25 cellular contexts compared by ENCODE assay signal in genomic region chr3:105763674-105764036, GRCh38.
DNase-seq lines count a peak whose midpoint lies in the region; ATAC-seq and TF ChIP-seq lines count a peak whose summit lies in the region.
"Had no signal": no experiment of that assay in that cellular context is flagged by ENCODE, and none has a peak within 500 bp of the region (broad histone marks: within the 10 kb centered on the region; RNA-seq: fewer than 3 reads in every experiment).

No MANE protein-coding gene starts in this region.

- H3K4me1 Mint-ChIP-seq in activated CD4-positive, alpha-beta T cell treated with anti-CD3 and anti-CD28 coated beads, Interleukin-2, amount 10 ng/mL, durations not matched to agents 24 days and 14 days, result peaks cover 59% of the 10 kb centered on the region
- peaks cover 74% of the 10 kb centered on the region for H3K4me1 Mint-ChIP-seq in CD4-positive, alpha-beta T cell (ENCODE audit: low read depth)
- H3K4me1 Mint-ChIP-seq in activated T-helper 1 cell treated with anti-CD3 and anti-CD28 coated beads, Interleukin-12 subunit alpha, Interleukin-12 subunit beta, Interleukin-2, Interleukin-4 antibody, amounts not matched to agents 30 ng/mL and 10 ng/mL and 1 ng/mL, durations not matched to agents 14 hours and 24 hours and 36 hours (ENCODE audit: low read depth), result peaks cover 81% of the 10 kb centered on the region
- peaks cover 43 to 89% (median 75%) of the 10 kb centered on the region in 7 donors for H3K4me1 Mint-ChIP-seq in naive thymus-derived CD4-positive, alpha-beta T cell

- H3K27me3 Mint-ChIP-seq in activated CD4-positive, alpha-beta T cell treated with anti-CD3 and anti-CD28 coated beads, Interleukin-2, amount 10 ng/mL, durations not matched to agents 24 days and 14 days, result no peaks in the 10 kb centered on the region
- H3K27me3 Mint-ChIP-seq in CD4-positive, alpha-beta T cell, result no peaks in the 10 kb centered on the region
- H3K27me3 Mint-ChIP-seq in activated T-helper 1 cell treated with anti-CD3 and anti-CD28 coated beads, Interleukin-12 subunit alpha, Interleukin-12 subunit beta, Interleukin-2, Interleukin-4 antibody, amounts not matched to agents 30 ng/mL and 10 ng/mL and 1 ng/mL, durations not matched to agents 14 hours and 24 hours and 36 hours (ENCODE audit: insufficient read depth), result no peaks in the 10 kb centered on the region
- no peaks in the 10 kb centered on the region for H3K27me3 Mint-ChIP-seq in naive thymus-derived CD4-positive, alpha-beta T cell
- H3K27me3 Mint-ChIP-seq: activated CD8-positive, alpha-beta memory T cell treated with anti-CD3 and anti-CD28 coated beads, Interleukin-2, amount 10 ng/mL, durations not matched to agents 7 days and 5 days; naive B cell had no signal

- no peak overlapping the region for H3K27ac ChIP-seq in CD4-positive, alpha-beta T cell (ENCODE audit: low read depth, low read length)
- H3K27ac ChIP-seq in naive thymus-derived CD4-positive, alpha-beta T cell (ENCODE audit: low read depth, low read length), result no peak overlapping the region
- H3K27ac ChIP-seq in right cardiac atrium (ENCODE audit: low read length), result no peak overlapping the region
- H3K27ac ChIP-seq: A549, tibial artery had no signal

- CTCF ChIA-PET in CD4-positive, alpha-beta T cell (lab: Charles Lee), result interaction anchor here (0.9 kb wide), 1 partner anchor 84 kb away, joined by 3 read pairs; no protein-coding TSS in a partner anchor
- CTCF ChIA-PET in naive thymus-derived CD4-positive, alpha-beta T cell (lab: Charles Lee), result no interaction called here

- intact Hi-C loops in activated CD4-positive, alpha-beta T cell treated with anti-CD3 and anti-CD28 coated beads, Interleukin-2, amount 10 ng/mL, durations not matched to agents 24 days and 14 days (cut with micrococcal nuclease), result loop anchor here (1.0 kb wide), 2 partner anchors 8 to 11 kb away; no protein-coding TSS in a partner anchor
- intact Hi-C loops in CD4-positive, alpha-beta T cell (cut with DNase I, micrococcal nuclease), result loop anchor here in 1 of 2 experiments (1.0 kb wide), 1 partner anchor 10 kb away; no protein-coding TSS in a partner anchor
- intact Hi-C loops in activated T-helper 1 cell treated with anti-CD3 and anti-CD28 coated beads, Interleukin-12 subunit alpha, Interleukin-12 subunit beta, Interleukin-2, Interleukin-4 antibody, amounts not matched to agents 30 ng/mL and 10 ng/mL and 1 ng/mL, durations not matched to agents 14 hours and 24 hours and 36 hours (cut with micrococcal nuclease), result loop anchor here (1.0 kb wide), 2 partner anchors 10 to 11 kb away; no protein-coding TSS in a partner anchor
- intact Hi-C loops in naive thymus-derived CD4-positive, alpha-beta T cell (cut with micrococcal nuclease), result loop anchor here (1.0 kb wide), 1 partner anchor 10 kb away; no protein-coding TSS in a partner anchor
- intact Hi-C loops in right cardiac atrium (cut with DNase I) (no loop called here), head of caudate nucleus (cut with DNase I) (no loop called here)

- peak overlapping the region; percentile 21 for H3K4me3 Mint-ChIP-seq in activated CD4-positive, alpha-beta T cell treated with anti-CD3 and anti-CD28 coated beads, Interleukin-2, amount 10 ng/mL, durations not matched to agents 24 days and 14 days
- no peak overlapping the region for H3K4me3 Mint-ChIP-seq in CD4-positive, alpha-beta T cell
- H3K4me3 Mint-ChIP-seq in activated T-helper 1 cell treated with anti-CD3 and anti-CD28 coated beads, Interleukin-12 subunit alpha, Interleukin-12 subunit beta, Interleukin-2, Interleukin-4 antibody, amounts not matched to agents 30 ng/mL and 10 ng/mL and 1 ng/mL, durations not matched to agents 14 hours and 24 hours and 36 hours, result peak overlapping the region; percentile 47
- H3K4me3 Mint-ChIP-seq in naive thymus-derived CD4-positive, alpha-beta T cell, result peak overlapping the region in 2 of 10 donors; percentile 26 to 50
- H3K4me3 Mint-ChIP-seq: activated CD8-positive, alpha-beta memory T cell treated with anti-CD3 and anti-CD28 coated beads, Interleukin-2, amount 10 ng/mL, durations not matched to agents 7 days and 5 days; mesothelial cell of epicardium had no signal

- peaks cover 30% of the 10 kb centered on the region for H3K9me3 Mint-ChIP-seq in activated CD4-positive, alpha-beta T cell treated with anti-CD3 and anti-CD28 coated beads, Interleukin-2, amount 10 ng/mL, durations not matched to agents 24 days and 14 days
- peaks cover 8% of the 10 kb centered on the region for H3K9me3 Mint-ChIP-seq in CD4-positive, alpha-beta T cell
- peaks cover 29% of the 10 kb centered on the region for H3K9me3 Mint-ChIP-seq in activated T-helper 1 cell treated with anti-CD3 and anti-CD28 coated beads, Interleukin-12 subunit alpha, Interleukin-12 subunit beta, Interleukin-2, Interleukin-4 antibody, amounts not matched to agents 30 ng/mL and 10 ng/mL and 1 ng/mL, durations not matched to agents 14 hours and 24 hours and 36 hours
- H3K9me3 Mint-ChIP-seq in naive thymus-derived CD4-positive, alpha-beta T cell, result peaks cover 8 to 36% (median 21%) of the 10 kb centered on the region in 11 donors

- H3K36me3 ChIP-seq in naive thymus-derived CD4-positive, alpha-beta T cell (ENCODE audit: control insufficient read depth in 2 of 3, insufficient read depth in 3 of 3, low read length in 3 of 3), result peaks cover 0 to 19% (median 4%) of the 10 kb centered on the region in 3 experiments
- H3K36me3 ChIP-seq: MG63 had no signal

- peaks cover 18% of the 10 kb centered on the region for H3K9me3 ChIP-seq in CD4-positive, alpha-beta T cell (ENCODE audit: control insufficient read depth, low read length)
- H3K9me3 ChIP-seq in naive thymus-derived CD4-positive, alpha-beta T cell (ENCODE audit: control insufficient read depth in 2 of 3, low read length in 3 of 3), result peaks cover 0 to 18% (median 0%) of the 10 kb centered on the region in 3 experiments
- H3K9me3 ChIP-seq in right cardiac atrium (ENCODE audit: control insufficient read depth, low read length), result no peaks in the 10 kb centered on the region

- POLR2A ChIA-PET in CD4-positive, alpha-beta T cell (lab: Charles Lee), result interaction anchor here (0.7 to 1.0 kb wide), 2 partner anchors 10 to 74 kb away, joined by 3 to 5 read pairs; no protein-coding TSS in a partner anchor
- POLR2A ChIA-PET in naive thymus-derived CD4-positive, alpha-beta T cell (lab: Charles Lee), result no interaction called here

- peaks cover 39 to 56% of the 10 kb centered on the region in 2 donors for H3K4me1 ChIP-seq in naive thymus-derived CD4-positive, alpha-beta T cell (ENCODE audit: control insufficient read depth in 2 of 2, insufficient read depth in 2 of 2, low read length in 2 of 2)
- no peaks in the 10 kb centered on the region for H3K4me1 ChIP-seq in right cardiac atrium (ENCODE audit: control insufficient read depth, insufficient read depth, low read length)
- H3K4me1 ChIP-seq: A549, tibial artery had no signal

- no peak overlapping the region for H3K4me3 ChIP-seq in naive thymus-derived CD4-positive, alpha-beta T cell (ENCODE audit: low read length)
- H3K4me3 ChIP-seq in right cardiac atrium (ENCODE audit: low read length), result no peak overlapping the region
- H3K4me3 ChIP-seq: A549, MG63, skin epidermis, tibial artery had no signal

- H3K27me3 ChIP-seq in CD4-positive, alpha-beta T cell (ENCODE audit: control insufficient read depth, insufficient read depth, low read length), result no peaks in the 10 kb centered on the region
- no peaks in the 10 kb centered on the region for H3K27me3 ChIP-seq in naive thymus-derived CD4-positive, alpha-beta T cell (ENCODE audit: control insufficient read depth in 2 of 2, insufficient read depth in 2 of 2, low read length in 2 of 2)
- H3K27me3 ChIP-seq in right cardiac atrium (ENCODE audit: control insufficient read depth, insufficient read depth), result no peaks in the 10 kb centered on the region
- H3K27me3 ChIP-seq: MG63, tibial artery had no signal

- no peak for ATAC-seq in CD4-positive, alpha-beta T cell (ENCODE audit: poor library complexity)
- ATAC-seq in naive thymus-derived CD4-positive, alpha-beta T cell, result no peak
- ATAC-seq in right cardiac atrium (no peak), HG03469 (IDR thresholded peaks at IDR 0.05; ENCODE audit: unreplicated experiment) (no peak)
- ATAC-seq: A549; activated CD4-positive, CD25-positive, alpha-beta regulatory T cell treated with anti-CD3 and anti-CD28 coated beads, Interleukin-2, amount 50 U/mL, for 24 hours; left ventricle myocardium superior had no signal

- H3K36me3 Mint-ChIP-seq in activated CD4-positive, alpha-beta T cell treated with anti-CD3 and anti-CD28 coated beads, Interleukin-2, amount 10 ng/mL, durations not matched to agents 24 days and 14 days (ENCODE audit: low read depth), result peaks cover 80% of the 10 kb centered on the region
- H3K36me3 Mint-ChIP-seq in CD4-positive, alpha-beta T cell (ENCODE audit: low read depth), result peaks cover 68% of the 10 kb centered on the region
- peaks cover 71% of the 10 kb centered on the region for H3K36me3 Mint-ChIP-seq in activated T-helper 1 cell treated with anti-CD3 and anti-CD28 coated beads, Interleukin-12 subunit alpha, Interleukin-12 subunit beta, Interleukin-2, Interleukin-4 antibody, amounts not matched to agents 30 ng/mL and 10 ng/mL and 1 ng/mL, durations not matched to agents 14 hours and 24 hours and 36 hours (ENCODE audit: low read depth)
- H3K36me3 Mint-ChIP-seq in naive thymus-derived CD4-positive, alpha-beta T cell, result peaks cover 29 to 71% (median 41%) of the 10 kb centered on the region in 5 donors

- DNase-seq in activated CD4-positive, alpha-beta T cell treated with anti-CD3 and anti-CD28 coated beads, Interleukin-2, amount 10 ng/mL, durations not matched to agents 24 days and 14 days, result no peak
- DNase-seq in activated CD4-positive, alpha-beta T cell treated with anti-CD3 and anti-CD28 coated beads, Interleukin-2, amount 50 U/mL, for 1 hour, result no peak
- DNase-seq in CD4-positive, alpha-beta T cell, result no peak
- no peak for DNase-seq in activated T-helper 1 cell treated with anti-CD3 and anti-CD28 coated beads, Interleukin-12 subunit alpha, Interleukin-12 subunit beta, Interleukin-2, Interleukin-4 antibody, amounts not matched to agents 30 ng/mL and 10 ng/mL and 1 ng/mL, durations not matched to agents 14 hours and 24 hours and 36 hours (ENCODE audit: low spot score)
- DNase-seq in naive thymus-derived CD4-positive, alpha-beta T cell, result no peak
- no peak for DNase-seq in right cardiac atrium
- no peak for DNase-seq in head of caudate nucleus
- DNase-seq: activated CD8-positive, alpha-beta memory T cell treated with anti-CD3 and anti-CD28 coated beads, Interleukin-2, amount 10 ng/mL, durations not matched to agents 7 days and 5 days; amygdala; DND-41; HCEC 1CT; KG1; left ventricle myocardium superior; MG63; naive B cell; NCI-H2029 treated with DMSO at 0.1 percent for 48 hours; NCI-H2227 treated with DMSO at 0.1 percent for 48 hours; NCI-H69; SW 1271; tibial artery had no signal

- peak overlapping the region; percentile 66 for H3K27ac Mint-ChIP-seq in activated CD4-positive, alpha-beta T cell treated with anti-CD3 and anti-CD28 coated beads, Interleukin-2, amount 10 ng/mL, durations not matched to agents 24 days and 14 days
- peak overlapping the region; percentile 88 for H3K27ac Mint-ChIP-seq in CD4-positive, alpha-beta T cell
- H3K27ac Mint-ChIP-seq in activated T-helper 1 cell treated with anti-CD3 and anti-CD28 coated beads, Interleukin-12 subunit alpha, Interleukin-12 subunit beta, Interleukin-2, Interleukin-4 antibody, amounts not matched to agents 30 ng/mL and 10 ng/mL and 1 ng/mL, durations not matched to agents 14 hours and 24 hours and 36 hours, result peak overlapping the region; percentile 72
- peak overlapping the region in 8 of 9 donors; percentile 39 to 90 (median 79) for H3K27ac Mint-ChIP-seq in naive thymus-derived CD4-positive, alpha-beta T cell
- H3K27ac Mint-ChIP-seq: mesothelial cell of epicardium had no signal

- no peak for TF ChIP-seq CTCF in CD4-positive, alpha-beta T cell (IDR thresholded peaks at IDR 0.05)

Comparison
In these comparisons a context has a peak if more than half of its experiments do, and no peak if none do; other contexts are left out.
1. intact Hi-C loops: an anchor here in activated CD4-positive, alpha-beta T cell treated with anti-CD3 and anti-CD28 coated beads, Interleukin-2, amount 10 ng/mL, durations not matched to agents 24 days and 14 days (1.0 kb wide), activated T-helper 1 cell treated with anti-CD3 and anti-CD28 coated beads, Interleukin-12 subunit alpha, Interleukin-12 subunit beta, Interleukin-2, Interleukin-4 antibody, amounts not matched to agents 30 ng/mL and 10 ng/mL and 1 ng/mL, durations not matched to agents 14 hours and 24 hours and 36 hours (1.0 kb wide) and naive thymus-derived CD4-positive, alpha-beta T cell (1.0 kb wide); none called in right cardiac atrium and head of caudate nucleus.